8 cellular contexts compared by ENCODE assay signal in the genomic region with DNA sequence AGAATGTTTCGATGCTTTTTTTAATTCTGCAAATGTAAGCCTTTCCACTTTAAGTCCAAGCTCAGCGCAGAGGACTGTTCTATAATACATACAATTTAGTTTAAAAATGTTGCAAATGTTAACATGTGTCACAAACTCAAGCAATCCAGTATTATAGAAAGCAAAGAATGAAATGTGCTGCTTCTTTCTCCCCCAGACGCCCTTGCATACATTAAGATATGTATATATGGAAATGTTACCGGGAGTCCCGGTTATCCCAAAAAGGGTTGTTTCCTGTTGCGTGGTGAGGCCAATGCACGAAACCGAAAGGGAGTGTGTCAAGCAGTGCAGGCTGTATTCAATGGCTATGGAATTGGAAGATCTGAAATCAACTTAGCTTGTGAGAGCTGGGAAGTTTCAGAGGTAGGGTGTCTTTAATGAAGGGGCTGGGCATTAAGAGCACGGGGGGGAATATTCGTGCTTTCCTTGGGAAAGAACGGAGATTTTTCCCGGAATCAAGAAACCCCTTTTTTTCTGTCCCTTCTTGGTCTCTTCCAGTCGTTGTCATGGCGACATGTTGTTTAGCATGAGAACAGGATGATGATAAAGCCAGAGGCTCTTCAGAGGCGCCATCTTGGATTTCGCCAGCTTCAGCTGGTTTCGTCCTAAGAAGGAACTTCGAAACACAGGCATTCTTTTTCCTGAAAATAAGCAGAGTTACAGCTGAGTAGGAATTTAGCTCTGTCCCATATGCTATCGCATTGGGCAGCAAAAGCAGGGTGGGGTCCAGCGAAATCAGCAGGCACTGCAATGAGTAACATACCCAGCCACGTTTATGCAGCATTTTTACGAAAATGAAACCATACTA. TPM values are rescaled to one million over a fixed set of nuclear protein-coding genes. Genes with fewer than 3 reads are reported as not detected.
DNase-seq lines count a peak whose midpoint lies in the region; ATAC-seq and TF ChIP-seq lines count a peak whose summit lies in the region.

No MANE protein-coding gene starts in this region.

- H3K4me3 Mint-ChIP-seq in WTC11 = peak overlapping the region; percentile 93

- CTCF ChIA-PET in WTC11 (lab: Charles Lee) = interaction anchor here (0.6 to 9.1 kb wide), 27 partner anchors 10 to 434 kb away, joined by 3 to 203 read pairs (median 4); partner anchors contain the start of genes NQO2, SERPINB1, SERPINB6 and WRNIP1

- H3K9me3 Mint-ChIP-seq in WTC11 = 0 out of 2 replicates have a peak, but pooled peaks cover 5% of the 10 kb centered on the region

- H3K36me3 Mint-ChIP-seq in WTC11 = no peaks in the 10 kb centered on the region

- H3K4me1 Mint-ChIP-seq in WTC11 = peaks cover 55% of the 10 kb centered on the region

- H3K27ac ChIP-seq in caudate nucleus (ENCODE audit: low read depth, low read length) = peak overlapping the region; percentile 100

- peak overlapping the region; percentile 100 for H3K27ac Mint-ChIP-seq in WTC11

- DNase-seq in AG08395 (ENCODE audit: low spot score) (peak; percentile 88), NCI-H226 (peak; percentile 92), WTC11 (ENCODE audit: low spot score) (peak; percentile 78), caudate nucleus (lab: John Stamatoyannopoulos, UW) (peak; percentile 39 to 98 (median 89)), inferior parietal cortex (ENCODE audit: extremely low spot score) (peak; percentile 99), smooth muscle cell of the brain vasculature (ENCODE audit: low read depth, low spot score) (peak; percentile 89)

- ATAC-seq in GM18909 (IDR thresholded peaks at IDR 0.05; ENCODE audit: poor library complexity, unreplicated experiment) (peak; percentile 71), HG03159 (IDR thresholded peaks at IDR 0.05; ENCODE audit: unreplicated experiment) (peak; percentile 71), WTC11 (peak; percentile 12)

- TF ChIP-seq CTCF in WTC11 (IDR thresholded peaks at IDR 0.05) = no peak

- POLR2A ChIA-PET in WTC11 (lab: Charles Lee) = interaction anchor here (0.5 to 4.3 kb wide), 11 partner anchors 11 to 148 kb away, joined by 3 to 25 read pairs (median 4); partner anchors contain the start of genes NQO2 and SERPINB1

- H3K27me3 Mint-ChIP-seq in WTC11 (ENCODE audit: low read depth) = no peaks in the 10 kb centered on the region

TF ChIP-seq in WTC11, 78 proteins besides CTCF, POLR2A, EP300 and RAD21 (continues in another document):
- peak; percentile 32; the same call in 1 of the 2 replicates for TF ChIP-seq ETV6 (CRISPR knock-in tag; IDR thresholded peaks at IDR 0.05)
- no peak for TF ChIP-seq CREB1 (CRISPR knock-in tag; IDR thresholded peaks at IDR 0.05)
- 0 out of 2 replicates have a peak, but pooled peaks have one; percentile 19 for TF ChIP-seq FOXK1 (CRISPR knock-in tag; IDR thresholded peaks at IDR 0.05)
- peak; percentile 27; the same call in 1 of the 2 replicates for TF ChIP-seq GABPB1 (CRISPR knock-in tag; IDR thresholded peaks at IDR 0.05)
- TF ChIP-seq, protein P1, sequence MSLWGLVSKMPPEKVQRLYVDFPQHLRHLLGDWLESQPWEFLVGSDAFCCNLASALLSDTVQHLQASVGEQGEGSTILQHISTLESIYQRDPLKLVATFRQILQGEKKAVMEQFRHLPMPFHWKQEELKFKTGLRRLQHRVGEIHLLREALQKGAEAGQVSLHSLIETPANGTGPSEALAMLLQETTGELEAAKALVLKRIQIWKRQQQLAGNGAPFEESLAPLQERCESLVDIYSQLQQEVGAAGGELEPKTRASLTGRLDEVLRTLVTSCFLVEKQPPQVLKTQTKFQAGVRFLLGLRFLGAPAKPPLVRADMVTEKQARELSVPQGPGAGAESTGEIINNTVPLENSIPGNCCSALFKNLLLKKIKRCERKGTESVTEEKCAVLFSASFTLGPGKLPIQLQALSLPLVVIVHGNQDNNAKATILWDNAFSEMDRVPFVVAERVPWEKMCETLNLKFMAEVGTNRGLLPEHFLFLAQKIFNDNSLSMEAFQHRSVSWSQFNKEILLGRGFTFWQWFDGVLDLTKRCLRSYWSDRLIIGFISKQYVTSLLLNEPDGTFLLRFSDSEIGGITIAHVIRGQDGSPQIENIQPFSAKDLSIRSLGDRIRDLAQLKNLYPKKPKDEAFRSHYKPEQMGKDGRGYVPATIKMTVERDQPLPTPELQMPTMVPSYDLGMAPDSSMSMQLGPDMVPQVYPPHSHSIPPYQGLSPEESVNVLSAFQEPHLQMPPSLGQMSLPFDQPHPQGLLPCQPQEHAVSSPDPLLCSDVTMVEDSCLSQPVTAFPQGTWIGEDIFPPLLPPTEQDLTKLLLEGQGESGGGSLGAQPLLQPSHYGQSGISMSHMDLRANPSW (CRISPR knock-in tag; conservative IDR thresholded peaks at IDR 0.05; ENCODE audit: low read depth) = no peak
- no peak for TF ChIP-seq TEAD4 (CRISPR knock-in tag; IDR thresholded peaks at IDR 0.05)
- no peak for TF ChIP-seq ARID4B (CRISPR knock-in tag; IDR thresholded peaks at IDR 0.05; ENCODE audit: borderline replicate concordance)
- TF ChIP-seq ZNF423 (CRISPR knock-in tag; IDR thresholded peaks at IDR 0.05) = no peak
- TF ChIP-seq, protein P2, sequence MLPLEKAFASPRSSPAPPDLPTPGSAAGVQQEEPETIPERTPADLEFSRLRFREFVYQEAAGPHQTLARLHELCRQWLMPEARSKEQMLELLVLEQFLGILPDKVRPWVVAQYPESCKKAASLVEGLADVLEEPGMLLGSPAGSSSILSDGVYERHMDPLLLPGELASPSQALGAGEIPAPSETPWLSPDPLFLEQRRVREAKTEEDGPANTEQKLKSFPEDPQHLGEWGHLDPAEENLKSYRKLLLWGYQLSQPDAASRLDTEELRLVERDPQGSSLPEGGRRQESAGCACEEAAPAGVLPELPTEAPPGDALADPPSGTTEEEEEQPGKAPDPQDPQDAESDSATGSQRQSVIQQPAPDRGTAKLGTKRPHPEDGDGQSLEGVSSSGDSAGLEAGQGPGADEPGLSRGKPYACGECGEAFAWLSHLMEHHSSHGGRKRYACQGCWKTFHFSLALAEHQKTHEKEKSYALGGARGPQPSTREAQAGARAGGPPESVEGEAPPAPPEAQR (CRISPR knock-in tag; IDR thresholded peaks at IDR 0.05) = no peak
- TF ChIP-seq, protein P3, sequence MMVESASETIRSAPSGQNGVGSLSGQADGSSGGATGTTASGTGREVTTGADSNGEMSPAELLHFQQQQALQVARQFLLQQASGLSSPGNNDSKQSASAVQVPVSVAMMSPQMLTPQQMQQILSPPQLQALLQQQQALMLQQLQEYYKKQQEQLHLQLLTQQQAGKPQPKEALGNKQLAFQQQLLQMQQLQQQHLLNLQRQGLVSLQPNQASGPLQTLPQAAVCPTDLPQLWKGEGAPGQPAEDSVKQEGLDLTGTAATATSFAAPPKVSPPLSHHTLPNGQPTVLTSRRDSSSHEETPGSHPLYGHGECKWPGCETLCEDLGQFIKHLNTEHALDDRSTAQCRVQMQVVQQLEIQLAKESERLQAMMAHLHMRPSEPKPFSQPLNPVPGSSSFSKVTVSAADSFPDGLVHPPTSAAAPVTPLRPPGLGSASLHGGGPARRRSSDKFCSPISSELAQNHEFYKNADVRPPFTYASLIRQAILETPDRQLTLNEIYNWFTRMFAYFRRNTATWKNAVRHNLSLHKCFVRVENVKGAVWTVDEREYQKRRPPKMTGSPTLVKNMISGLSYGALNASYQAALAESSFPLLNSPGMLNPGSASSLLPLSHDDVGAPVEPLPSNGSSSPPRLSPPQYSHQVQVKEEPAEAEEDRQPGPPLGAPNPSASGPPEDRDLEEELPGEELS (CRISPR knock-in tag; IDR thresholded peaks at IDR 0.05) = no peak
- no peak for TF ChIP-seq PREB (CRISPR knock-in tag; IDR thresholded peaks at IDR 0.05; ENCODE audit: borderline replicate concordance)
- 0 out of 2 replicates have a peak, but pooled peaks have one; percentile 37 for TF ChIP-seq ZNF232 (CRISPR knock-in tag; IDR thresholded peaks at IDR 0.05)
- TF ChIP-seq FOXJ3 (CRISPR knock-in tag; IDR thresholded peaks at IDR 0.05; ENCODE audit: borderline replicate concordance) = no peak

RNA-seq across cellular contexts. Expression of gene NQO2, which starts 10.1 kb away (rescaled TPM):
- total RNA-seq in WTC11 (2021) = 119 to 152 TPM (median 150 TPM) in 3 replicates

RNA-seq across cellular contexts. Expression of gene SERPINB6, which starts 18.2 kb away (rescaled TPM):
- 28.0 to 33.7 TPM (median 32.9 TPM) in 3 replicates for total RNA-seq in WTC11 (2021)

Comparison
In these comparisons a context has a peak if more than half of its experiments do, and no peak if none do; other contexts are left out.
1. Peak in every context shown above with its lines: DNase-seq, ATAC-seq and H3K27ac ChIP-seq.
2. ATAC-seq: peak in every context shown above with its lines; median percentile 71 in GM18909; 71 in HG03159; 12 in WTC11.